ENCODE assay signal across 11 cellular contexts in genomic region chr5:136042665-136043121, GRCh38. TPM values are rescaled to one million over a fixed set of nuclear protein-coding genes. Genes with fewer than 3 reads are reported as not detected.
DNase-seq lines count a peak whose midpoint lies in the region; ATAC-seq and TF ChIP-seq lines count a peak whose summit lies in the region.
"Had no signal": no experiment of that assay in that cellular context is flagged by ENCODE, and none has a peak within 500 bp of the region (broad histone marks: within the 10 kb centered on the region; RNA-seq: fewer than 3 reads in every experiment).

No MANE protein-coding gene starts in this region.

- peaks cover 9% of the 10 kb centered on the region for H3K4me1 Mint-ChIP-seq in activated naive CD8-positive, alpha-beta T cell treated with anti-CD3 and anti-CD28 coated beads, Interleukin-2, amount 10 ng/mL, durations not matched to agents 7 days and 5 days
- peaks cover 10% of the 10 kb centered on the region for H3K4me1 Mint-ChIP-seq in activated naive CD8-positive, alpha-beta T cell treated with anti-CD3 and anti-CD28 coated beads for 36 hours
- H3K4me1 Mint-ChIP-seq in endodermal cell = peaks cover 2% of the 10 kb centered on the region

- no TSS peak for BruUV-seq in Panc1 (replicated peaks; lab: Mats Ljungman, UMichigan)

- no peak for TF ChIP-seq CTCF in Panc1 (IDR thresholded peaks at IDR 0.05)
- no peak for TF ChIP-seq CTCF in endodermal cell (conservative IDR thresholded peaks at IDR 0.05)
- TF ChIP-seq CTCF in WERI-Rb-1 (IDR thresholded peaks at IDR 0.05; ENCODE audit: low read depth, low read length) = no peak

- DNase-seq in activated naive CD8-positive, alpha-beta T cell treated with anti-CD3 and anti-CD28 coated beads, Interleukin-2, amount 10 ng/mL, durations not matched to agents 7 days and 5 days = no peak
- no peak for DNase-seq in activated naive CD8-positive, alpha-beta T cell treated with anti-CD3 and anti-CD28 coated beads for 36 hours
- DNase-seq in Panc1 (ENCODE audit: low read depth, low spot score) (no peak), endodermal cell (no peak), stromal cell of bone marrow (ENCODE audit: low read depth) (peak; percentile 69), WERI-Rb-1 (no peak)
- no peak for DNase-seq in activated naive CD4-positive, alpha-beta T cell treated with anti-CD3 and anti-CD28 coated beads, Interleukin-2, amount 50 U/mL, for 16 hours

- H3K9me3 Mint-ChIP-seq in activated naive CD8-positive, alpha-beta T cell treated with anti-CD3 and anti-CD28 coated beads, Interleukin-2, amount 10 ng/mL, durations not matched to agents 7 days and 5 days = no peaks in the 10 kb centered on the region
- H3K9me3 Mint-ChIP-seq in activated naive CD8-positive, alpha-beta T cell treated with anti-CD3 and anti-CD28 coated beads for 36 hours = no peaks in the 10 kb centered on the region
- no peaks in the 10 kb centered on the region for H3K9me3 Mint-ChIP-seq in endodermal cell
- H3K9me3 Mint-ChIP-seq: IgD-negative memory B cell had no signal

- in situ Hi-C loops in Panc1 (cut with HindIII; ENCODE audit: low pct_unique_long_range_greater_than_20kb, low sequenced_read_pairs) = no loop called here

- H3K9ac ChIP-seq in endodermal cell (ENCODE audit: extremely low read depth, low read length, poor library complexity, severe bottlenecking) = no peak overlapping the region

- H3K27ac ChIP-seq in Panc1 (ENCODE audit: low read length) = peak overlapping the region; percentile 36; the same call in 1 of the 2 replicates
- H3K27ac ChIP-seq in endodermal cell (ENCODE audit: low read depth, low read length) = peak overlapping the region; percentile 38
- no peak overlapping the region for H3K27ac ChIP-seq in WERI-Rb-1
- H3K27ac ChIP-seq: C4-2B had no signal

- H3K36me3 Mint-ChIP-seq in activated naive CD8-positive, alpha-beta T cell treated with anti-CD3 and anti-CD28 coated beads, Interleukin-2, amount 10 ng/mL, durations not matched to agents 7 days and 5 days = no peaks in the 10 kb centered on the region
- H3K36me3 Mint-ChIP-seq in activated naive CD8-positive, alpha-beta T cell treated with anti-CD3 and anti-CD28 coated beads for 36 hours = peaks cover 1% of the 10 kb centered on the region
- no peaks in the 10 kb centered on the region for H3K36me3 Mint-ChIP-seq in endodermal cell (ENCODE audit: low read depth)

- no peaks in the 10 kb centered on the region for H3K27me3 Mint-ChIP-seq in activated naive CD8-positive, alpha-beta T cell treated with anti-CD3 and anti-CD28 coated beads, Interleukin-2, amount 10 ng/mL, durations not matched to agents 7 days and 5 days
- no peaks in the 10 kb centered on the region for H3K27me3 Mint-ChIP-seq in activated naive CD8-positive, alpha-beta T cell treated with anti-CD3 and anti-CD28 coated beads for 36 hours
- H3K27me3 Mint-ChIP-seq in endodermal cell (ENCODE audit: insufficient read depth) = peaks cover 14% of the 10 kb centered on the region
- H3K27me3 Mint-ChIP-seq: IgD-negative memory B cell had no signal

- H3K36me3 ChIP-seq in Panc1 (ENCODE audit: control insufficient read depth, insufficient read depth, low read length) (no peaks in the 10 kb centered on the region), endodermal cell (ENCODE audit: control insufficient read depth, insufficient read depth, low read length) (no peaks in the 10 kb centered on the region), WERI-Rb-1 (no peaks in the 10 kb centered on the region)
- H3K36me3 ChIP-seq: right atrium auricular region had no signal

- H3K4me1 ChIP-seq in Panc1 (ENCODE audit: control insufficient read depth, insufficient read depth, low read length) (peaks cover 7% of the 10 kb centered on the region; the same call in 1 of the 2 replicates), endodermal cell (ENCODE audit: control insufficient read depth, insufficient read depth, low read length) (no peaks in the 10 kb centered on the region)

- CTCF ChIA-PET in Panc1 (lab: Charles Lee) = no interaction called here

- WGBS in endodermal cell (ENCODE audit: insufficient coverage in 1 of 2, insufficient read length in 1 of 2), 2 experiments = 57 to 59% methylated on average over 6 of the region's 6 CpGs

- POLR2A ChIA-PET in activated naive CD8-positive, alpha-beta T cell treated with anti-CD3 and anti-CD28 coated beads, Interleukin-2, amount 10 ng/mL, durations not matched to agents 7 days and 5 days (lab: Charles Lee) = no interaction called here
- POLR2A ChIA-PET in Panc1 (lab: Charles Lee) = interaction anchor here (0.7 kb wide), 1 partner anchor 170 kb away, joined by 6 read pairs; no protein-coding TSS in a partner anchor

- H3K4me3 Mint-ChIP-seq in activated naive CD8-positive, alpha-beta T cell treated with anti-CD3 and anti-CD28 coated beads, Interleukin-2, amount 10 ng/mL, durations not matched to agents 7 days and 5 days = no peak overlapping the region
- no peak overlapping the region for H3K4me3 Mint-ChIP-seq in activated naive CD8-positive, alpha-beta T cell treated with anti-CD3 and anti-CD28 coated beads for 36 hours
- H3K4me3 Mint-ChIP-seq in endodermal cell = no peak overlapping the region
- H3K4me3 Mint-ChIP-seq: IgD-negative memory B cell had no signal

- ATAC-seq in activated naive CD8-positive, alpha-beta T cell treated with anti-CD3 and anti-CD28 coated beads, Interleukin-2, amount 10 ng/mL, durations not matched to agents 7 days and 5 days (ENCODE audit: low read depth) = peak; percentile 45
- ATAC-seq in Panc1 (no peak), HG03442 (IDR thresholded peaks at IDR 0.05; ENCODE audit: unreplicated experiment) (no peak)

- H3K27ac Mint-ChIP-seq in activated naive CD8-positive, alpha-beta T cell treated with anti-CD3 and anti-CD28 coated beads, Interleukin-2, amount 10 ng/mL, durations not matched to agents 7 days and 5 days = no peak overlapping the region
- no peak overlapping the region for H3K27ac Mint-ChIP-seq in activated naive CD8-positive, alpha-beta T cell treated with anti-CD3 and anti-CD28 coated beads for 36 hours
- no peak overlapping the region for H3K27ac Mint-ChIP-seq in endodermal cell
- H3K27ac Mint-ChIP-seq: IgD-negative memory B cell had no signal

- H3K4me3 ChIP-seq in Panc1 (ENCODE audit: low read depth in 2 of 2, low read length in 2 of 2) = no peak overlapping the region
- H3K4me3 ChIP-seq in endodermal cell (ENCODE audit: low read length) = no peak overlapping the region
- H3K4me3 ChIP-seq in WERI-Rb-1 (ENCODE audit: low read depth, low read length) = no peak overlapping the region
- H3K4me3 ChIP-seq: right atrium auricular region had no signal

- intact Hi-C loops in Panc1 (cut with micrococcal nuclease; ENCODE audit: unreplicated experiment) = no loop called here

- no peaks in the 10 kb centered on the region for H3K9me3 ChIP-seq in Panc1 (ENCODE audit: control insufficient read depth, insufficient read depth, low read depth, low read length)
- H3K9me3 ChIP-seq in endodermal cell (ENCODE audit: control insufficient read depth, low read length) = no peaks in the 10 kb centered on the region
- H3K9me3 ChIP-seq in WERI-Rb-1 (ENCODE audit: severe bottlenecking) = no peaks in the 10 kb centered on the region

- H3K27me3 ChIP-seq in Panc1 (ENCODE audit: control insufficient read depth, insufficient read depth, low read length) (no peaks in the 10 kb centered on the region), endodermal cell (ENCODE audit: control insufficient read depth, insufficient read depth, low read length, poor library complexity, severe bottlenecking) (no peaks in the 10 kb centered on the region), WERI-Rb-1 (ENCODE audit: insufficient read depth, low read depth, severe bottlenecking) (no peaks in the 10 kb centered on the region)
- H3K27me3 ChIP-seq: right atrium auricular region had no signal

RNA-seq across cellular contexts. Expression of gene TGFBI, which starts 13.9 kb away (rescaled TPM):
- total RNA-seq in activated naive CD8-positive, alpha-beta T cell treated with anti-CD3 and anti-CD28 coated beads, Interleukin-2, amount 10 ng/mL, durations not matched to agents 7 days and 5 days = 10 to 100 TPM in 1 of 2 experiments, 1 to 10 TPM in 1; 9.3 to 14.6 TPM
- not detected for total RNA-seq in activated naive CD8-positive, alpha-beta T cell treated with anti-CD3 and anti-CD28 coated beads for 36 hours
- total RNA-seq in Panc1 (2021; ENCODE audit: unreplicated experiment) (314 TPM), endodermal cell (1 to 10 TPM; 2.8 to 4.9 TPM)
- 384 TPM for polyA plus RNA-seq in Panc1 (2012; ENCODE audit: insufficient read length)
- 40.8 TPM for polyA plus RNA-seq in endodermal cell (2013, experiment 1 of 2)
- 59.6 TPM for polyA plus RNA-seq in endodermal cell (2013, experiment 2 of 2)

Comparison
In these comparisons a context has a peak if more than half of its experiments do, and no peak if none do; other contexts are left out.
1. RNA of gene TGFBI, which starts 13.9 kb away (total RNA-seq): 314 TPM in Panc1 (single experiment); 9.3 to 14.6 TPM in activated naive CD8-positive, alpha-beta T cell treated with anti-CD3 and anti-CD28 coated beads, Interleukin-2, amount 10 ng/mL, durations not matched to agents 7 days and 5 days, 2.8 to 4.9 TPM in endodermal cell and not detected in activated naive CD8-positive, alpha-beta T cell treated with anti-CD3 and anti-CD28 coated beads for 36 hours; every median in the first group is over 10 times any median in the second.